ENCODE assay signal across 7 cellular contexts in genomic region chr3:157104928-157105652, GRCh38. TPM values are rescaled to one million over a fixed set of nuclear protein-coding genes. Genes with fewer than 3 reads are reported as not detected.
A peak's percentile ranks its signal among the peaks of the same experiment; 100 is the strongest.
DNase-seq lines count a peak whose midpoint lies in the region; ATAC-seq and TF ChIP-seq lines count a peak whose summit lies in the region.

No MANE protein-coding gene starts in this region.

- H3K27me3 ChIP-seq in H9 (ENCODE audit: insufficient read depth, low read length): no peaks in the 10 kb centered on the region
- no peaks in the 10 kb centered on the region for H3K27me3 ChIP-seq in mesendoderm (ENCODE audit: insufficient read depth, low read length, poor library complexity)
- H3K27me3 ChIP-seq in dorsolateral prefrontal cortex: no peaks in the 10 kb centered on the region
- H3K27me3 ChIP-seq in colonic mucosa: no peaks in the 10 kb centered on the region

- intact Hi-C loops in dorsolateral prefrontal cortex (cut with DNase I): no loop called here
- intact Hi-C loops in colonic mucosa (cut with DNase I): no loop called here

- H3K23ac ChIP-seq in H9 (ENCODE audit: insufficient read length, low read depth, low read length) (no peak overlapping the region), mesendoderm (ENCODE audit: low read length) (no peak overlapping the region)

- H3K14ac ChIP-seq in H9 (ENCODE audit: insufficient read depth, low read length): peak overlapping the region; percentile 70; the same call in 1 of the 2 replicates

- H3K27ac Mint-ChIP-seq in H9: peak overlapping the region in 2 of 3 experiments; percentile 30 to 98; a peak in 3 of 7 replicates

- no peak overlapping the region for H4K91ac ChIP-seq in H9 (ENCODE audit: insufficient read length, low read depth, low read length)

- H2BK20ac ChIP-seq in H9 (ENCODE audit: low read depth, low read length, poor library complexity, severe bottlenecking): no peak overlapping the region

- no peaks in the 10 kb centered on the region for H4K20me1 ChIP-seq in H9 (ENCODE audit: control insufficient read depth, insufficient read depth, insufficient read length)

- peak overlapping the region; percentile 40 for H3K18ac ChIP-seq in H9 (ENCODE audit: insufficient read length, low read depth, low read length)
- peak overlapping the region; percentile 13 for H3K18ac ChIP-seq in mesendoderm (ENCODE audit: low read length)

- WGBS in H9 (ENCODE audit: extremely low coverage, insufficient read length, low lambda C conversion rate): no CpG with 5 or more reads among the region's 7 CpGs
- WGBS in mesendoderm (ENCODE audit: extremely low coverage, insufficient coverage, low lambda C conversion rate): no CpG with 5 or more reads among the region's 7 CpGs

- H4K5ac ChIP-seq in H9 (ENCODE audit: insufficient read length, low read depth, low read length) (no peak overlapping the region), mesendoderm (ENCODE audit: low read length) (peak overlapping the region; percentile 10)

- H3T11ph ChIP-seq in H9 (ENCODE audit: low read length): no peak overlapping the region

- H3K79me1 ChIP-seq in H9 (ENCODE audit: insufficient read depth, low read depth, low read length, poor library complexity, severe bottlenecking) (no peaks in the 10 kb centered on the region), mesendoderm (ENCODE audit: low read length) (no peaks in the 10 kb centered on the region)

- ATAC-seq in GM19023 (IDR thresholded peaks at IDR 0.05; ENCODE audit: unreplicated experiment): peak; percentile 56

- DNase-seq in H9 (peak; percentile 86), NCI-H1417 treated with DMSO at 0.1 percent for 48 hours (lab: John Stamatoyannopoulos, UW) (peak; percentile 80), mesendoderm (peak; percentile 97), mucosa of gallbladder (ENCODE audit: low spot score) (no peak), dorsolateral prefrontal cortex (no peak), colonic mucosa (no peak)

- H3K27me3 Mint-ChIP-seq in H9 (ENCODE audit: low read depth): no peaks in the 10 kb centered on the region

- no peaks in the 10 kb centered on the region for H3K23me2 ChIP-seq in H9 (ENCODE audit: insufficient read length, low read depth, low read length, poor library complexity, severe bottlenecking)

- H3K4ac ChIP-seq in H9 (ENCODE audit: low read depth, low read length): no peak overlapping the region; the same call in 1 of the 2 replicates
- peak overlapping the region; percentile 66 for H3K4ac ChIP-seq in mesendoderm (ENCODE audit: low read depth, low read length)

- H4K8ac ChIP-seq in H9 (replicated peaks; ENCODE audit: insufficient read length, low read depth, low read length) (no peak overlapping the region), mesendoderm (ENCODE audit: low read depth, low read length) (no peak overlapping the region)

- no peaks in the 10 kb centered on the region for H3K36me3 Mint-ChIP-seq in H9 (ENCODE audit: insufficient read depth in 1 of 3, low read depth in 3 of 3)

- H3K9ac ChIP-seq in H9 (ENCODE audit: extremely low read depth, insufficient read length, low read length): no peak overlapping the region
- no peak overlapping the region for H3K9ac ChIP-seq in mesendoderm (ENCODE audit: low read length)
- no peak overlapping the region for H3K9ac ChIP-seq in colonic mucosa (ENCODE audit: low read depth in 2 of 2, low read length in 2 of 2)

- H3K4me1 ChIP-seq in H9 (ENCODE audit: insufficient read depth, low read length): peaks cover 5% of the 10 kb centered on the region
- peaks cover 17% of the 10 kb centered on the region for H3K4me1 ChIP-seq in mesendoderm (ENCODE audit: control insufficient read depth, low read depth, low read length)
- H3K4me1 ChIP-seq in colonic mucosa: no peaks in the 10 kb centered on the region

- H3K36me3 ChIP-seq in mesendoderm (ENCODE audit: control insufficient read depth, insufficient read depth, low read length) (no peaks in the 10 kb centered on the region), colonic mucosa (no peaks in the 10 kb centered on the region)

- H2AK5ac ChIP-seq in H9 (ENCODE audit: insufficient read length, low read length) (no peak overlapping the region), mesendoderm (ENCODE audit: low read length) (no peak overlapping the region)

- H2BK12ac ChIP-seq in H9 (ENCODE audit: insufficient read length, low read depth, low read length): peak overlapping the region; percentile 85

- no peak overlapping the region for H2BK5ac ChIP-seq in H9 (ENCODE audit: insufficient read length, low read length)
- peak overlapping the region; percentile 37 for H2BK5ac ChIP-seq in mesendoderm (ENCODE audit: low read length)

- H3K56ac ChIP-seq in H9 (ENCODE audit: insufficient read length, low read depth, low read length): no peak overlapping the region
- peak overlapping the region; percentile 62 for H3K56ac ChIP-seq in mesendoderm (ENCODE audit: low read length)

- no peak overlapping the region for H3K4me2 ChIP-seq in H9 (ENCODE audit: insufficient read depth, insufficient read length, low read length)
- no peak overlapping the region for H3K4me2 ChIP-seq in mesendoderm (ENCODE audit: low read length)

- H2AFZ ChIP-seq in H9 (ENCODE audit: low read length): peak overlapping the region; percentile 93

- H3K27ac ChIP-seq in H9 (ENCODE audit: insufficient read length, low read depth, low read length) (no peak overlapping the region), mesendoderm (ENCODE audit: low read depth, low read length) (no peak overlapping the region), dorsolateral prefrontal cortex (peak overlapping the region in 2 of 59 donors; percentile 9 to 29), colonic mucosa (no peak overlapping the region)

- 0 out of 5 replicates have a peak, but pooled peaks cover 0 to 4% of the 10 kb centered on the region in 2 experiments for H3K9me3 Mint-ChIP-seq in H9

- H3K4me3 ChIP-seq in mesendoderm (ENCODE audit: low read length) (no peak overlapping the region), dorsolateral prefrontal cortex (no peak overlapping the region), colonic mucosa (no peak overlapping the region)

- no peak overlapping the region for H3K4me3 Mint-ChIP-seq in H9

- H2BK15ac ChIP-seq in H9 (ENCODE audit: low read depth, low read length): no peak overlapping the region
- no peak overlapping the region for H2BK15ac ChIP-seq in mesendoderm (replicated peaks; ENCODE audit: low read depth)

- H2BK120ac ChIP-seq in H9 (ENCODE audit: low read depth, low read length, poor library complexity, severe bottlenecking) (peak overlapping the region; percentile 82), mesendoderm (ENCODE audit: low read depth, low read length) (no peak overlapping the region)

- H3K4me1 Mint-ChIP-seq in H9: peaks cover 21 to 37% of the 10 kb centered on the region in 2 experiments

- H3K9me3 ChIP-seq in H9 (ENCODE audit: control insufficient read depth, low read depth, low read length) (no peaks in the 10 kb centered on the region), colonic mucosa (no peaks in the 10 kb centered on the region)

- TF ChIP-seq CTCF in H9 (conservative IDR thresholded peaks at IDR 0.05) (no peak), dorsolateral prefrontal cortex (IDR thresholded peaks at IDR 0.05 in 54 of 56, conservative IDR thresholded peaks at IDR 0.05 in 2 of 56; ENCODE audit: low read depth in 1 of 56, partially characterized antibody in 56 of 56) (no peak), colonic mucosa (IDR thresholded peaks at IDR 0.05) (no peak)

- H3K79me2 ChIP-seq in H9 (ENCODE audit: insufficient read depth, low read length) (no peaks in the 10 kb centered on the region), mesendoderm (ENCODE audit: control insufficient read depth, insufficient read depth, low read length) (no peaks in the 10 kb centered on the region)

RNA-seq across cellular contexts. Expression of gene CCNL1, which starts 54.9 kb away (rescaled TPM):
- total RNA-seq in H9 (2021): 93.9 and 103 TPM in 2 replicates
- polyA plus RNA-seq in mesendoderm (2013, experiment 1 of 2): 49.8 TPM
- polyA plus RNA-seq in mesendoderm (2013, experiment 2 of 2): 46.0 TPM
- total RNA-seq in mucosa of gallbladder: 96.7 TPM
- 100 to 1,000 TPM in 38 of 120 experiments, 10 to 100 TPM in 82; 53.0 to 156 (median 94.4) TPM for total RNA-seq in dorsolateral prefrontal cortex
- 100 to 1,000 TPM in 1 of 2 donors, 10 to 100 TPM in 1; 76.4 to 103 TPM for total RNA-seq in colonic mucosa

Comparison
In these comparisons a context has a peak if more than half of its experiments do, and no peak if none do; other contexts are left out.
1. DNase-seq: peak in H9 (single experiment), NCI-H1417 treated with DMSO at 0.1 percent for 48 hours (single experiment) and mesendoderm (single experiment); none in mucosa of gallbladder (single experiment), dorsolateral prefrontal cortex (0 of 10) and colonic mucosa (single experiment).